ENCODE assay signal across 8 cellular contexts in the genomic region with DNA sequence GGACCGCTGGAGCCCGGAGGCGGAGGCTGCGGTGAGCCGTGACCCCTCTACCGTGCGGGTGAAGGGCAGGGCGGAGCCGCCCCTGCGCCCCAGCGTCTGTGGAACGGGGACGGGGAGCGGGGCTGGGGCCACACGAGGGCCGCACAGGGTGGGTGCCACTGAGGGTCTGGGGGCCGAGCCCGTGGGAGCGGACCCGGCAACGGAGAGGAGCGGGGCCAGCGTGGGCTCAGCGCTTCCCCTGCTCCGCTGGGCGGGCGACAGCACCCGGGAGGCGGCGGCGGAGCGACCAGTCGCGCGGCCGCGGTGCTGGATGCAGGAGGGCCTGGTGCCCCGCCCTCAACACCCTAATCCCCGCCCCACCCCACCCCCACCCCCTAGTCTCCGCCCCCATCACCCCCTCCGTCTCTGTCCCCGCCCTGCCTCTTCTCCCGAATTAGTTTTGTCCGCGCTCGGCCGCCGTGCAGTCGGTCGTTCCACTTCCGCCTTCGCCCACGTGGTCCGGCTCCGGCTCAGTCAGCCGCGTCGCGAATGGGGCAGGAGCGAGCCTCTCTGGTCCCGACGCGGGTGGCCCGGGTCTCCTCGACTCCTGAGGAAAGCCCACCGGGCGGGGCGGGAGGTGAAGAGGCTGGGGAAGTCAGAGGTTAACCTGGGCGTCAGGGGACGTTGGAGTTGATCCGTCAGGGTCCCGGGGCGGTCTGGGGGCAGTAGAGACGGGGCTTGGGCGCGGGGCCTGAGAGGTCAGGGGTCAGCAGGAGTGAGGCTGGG. TPM values are rescaled to one million over a fixed set of nuclear protein-coding genes. Genes with fewer than 3 reads are reported as not detected.
A peak's percentile ranks its signal among the peaks of the same experiment; 100 is the strongest.
DNase-seq lines count a peak whose midpoint lies in the region; ATAC-seq and TF ChIP-seq lines count a peak whose summit lies in the region.

Gene PUS1, plus strand, starts transcription at position 512 of the 765 bp plus-strand sequence. CDS start 447 bp downstream, outside the sequence.

- H3K9me3 ChIP-seq in IMR-90 (ENCODE audit: control insufficient read depth, insufficient read depth, low read length): no peaks in the 10 kb centered on the region

- intact Hi-C loops in IMR-90 (cut with micrococcal nuclease): loop anchor here (2.0 kb wide), 1 partner anchor 32 kb away; no protein-coding TSS in a partner anchor

- H4K91ac ChIP-seq in IMR-90 (ENCODE audit: insufficient read depth, low read depth, low read length): no peak within 1 kb of the TSS

- peaks cover 2% of the 10 kb centered on the region for H3K4me1 ChIP-seq in IMR-90 (ENCODE audit: control insufficient read depth, insufficient read depth, low read length)

- peak within 1 kb of the TSS; percentile 83 for H2AK9ac ChIP-seq in IMR-90 (replicated peaks; ENCODE audit: low read depth, low read length, poor library complexity)

- no peak within 1 kb of the TSS for H2BK120ac ChIP-seq in IMR-90 (ENCODE audit: low read depth, low read length)

- H4K5ac ChIP-seq in IMR-90 (ENCODE audit: low read depth, low read length): peak within 1 kb of the TSS; percentile 17

- H2AK5ac ChIP-seq in IMR-90 (ENCODE audit: low read depth, low read length): peak within 1 kb of the TSS; percentile 78

- CTCF ChIA-PET in IMR-90 (lab: Yijun Ruan, JAX): no interaction called here

- POLR2A ChIA-PET in IMR-90 (lab: Charles Lee; ENCODE audit: unreplicated experiment): no interaction called here

- peaks cover 12 to 34% of the 10 kb centered on the region in 2 experiments for H3K79me1 ChIP-seq in IMR-90 (ENCODE audit: low read depth in 1 of 2, low read length in 2 of 2)

- H2BK15ac ChIP-seq in IMR-90 (ENCODE audit: low read depth, low read length): no peak within 1 kb of the TSS

- peak within 1 kb of the TSS; percentile 43; the same call in 1 of the 2 replicates for H3K18ac ChIP-seq in IMR-90 (ENCODE audit: low read depth, low read length)

- peaks cover 9% of the 10 kb centered on the region; the same call in 1 of the 2 replicates for H4K20me1 ChIP-seq in IMR-90 (ENCODE audit: insufficient read depth, low read length)

- H3K9me1 ChIP-seq in IMR-90 (ENCODE audit: insufficient read depth, low read length): peaks cover 15% of the 10 kb centered on the region

- no peak within 1 kb of the TSS; the same call in 1 of the 2 replicates for H3K56ac ChIP-seq in IMR-90 (ENCODE audit: extremely low read depth, insufficient read depth, low read length)

- peak; percentile 85 for TF ChIP-seq POLR2A in IMR-90 (IDR thresholded peaks at IDR 0.05; ENCODE audit: low read depth, low read length)

- BruUV-seq in IMR-90 (replicated peaks; lab: Mats Ljungman, UMichigan): no TSS peak

- TF ChIP-seq CTCF in IMR-90 (conservative IDR thresholded peaks at IDR 0.05; ENCODE audit: low read depth, low read length): no peak

- in situ Hi-C loops in IMR-90 (cut with MboI; ENCODE audit: low sequenced_read_pairs): no loop called here

- peak within 1 kb of the TSS; percentile 79; the same call in 1 of the 2 replicates for H3K23ac ChIP-seq in IMR-90 (ENCODE audit: low read depth, low read length)

- H3K4me2 ChIP-seq in IMR-90 (ENCODE audit: low read depth, low read length): peak within 1 kb of the TSS; percentile 91

- DNase-seq in DMS 273 (lab: John Stamatoyannopoulos, UW; ENCODE audit: unreplicated experiment) (peak; percentile 93), IMR-90 (peak; percentile 91), OCI-M2 (lab: John Stamatoyannopoulos, UW; ENCODE audit: unreplicated experiment) (peak; percentile 67), activated T-cell treated with anti-CD3 and anti-CD28 coated beads for 4 hours (peak; percentile 89), epithelial cell of prostate (ENCODE audit: low read depth, low spot score) (peak; percentile 68), mucosa of gallbladder (ENCODE audit: low spot score) (peak; percentile 96)
- DNase-seq in stimulated activated CD8-positive, alpha-beta memory T cell treated with anti-CD3 and anti-CD28 coated beads, Interleukin-4, amount 100 ng/mL, for 24 hours (ENCODE audit: low read depth): peak; percentile 86

- ATAC-seq in GM21528 (IDR thresholded peaks at IDR 0.05; ENCODE audit: low FRiP score, unreplicated experiment) (peak; percentile 67), IMR-90 (ENCODE audit: low read depth) (peak; percentile 96)

- H3K27ac ChIP-seq in IMR-90 (ENCODE audit: insufficient read depth, low read length) (peak within 1 kb of the TSS; percentile 83), epithelial cell of prostate (peak within 1 kb of the TSS; percentile 36)

- H3K4ac ChIP-seq in IMR-90 (ENCODE audit: low read depth, low read length): peak within 1 kb of the TSS; percentile 82

- peaks cover 19% of the 10 kb centered on the region for H3K36me3 ChIP-seq in IMR-90 (ENCODE audit: control insufficient read depth, insufficient read depth, low read length)

- peak within 1 kb of the TSS; percentile 83; the same call in 1 of the 2 replicates for H3K14ac ChIP-seq in IMR-90 (replicated peaks; ENCODE audit: low read depth, low read length)

- peak within 1 kb of the TSS; percentile 87 for H2BK5ac ChIP-seq in IMR-90 (ENCODE audit: low read depth, low read length, poor library complexity, severe bottlenecking)

- WGBS in IMR-90 (ENCODE audit: extremely low coverage in 2 of 2, insufficient read length in 1 of 2), 2 experiments: 1% methylated on average over 25 of the region's 76 CpGs; no CpG with 5 or more reads in 1 of the 2 experiments

- peak within 1 kb of the TSS; percentile 97 for H3K4me3 ChIP-seq in IMR-90 (ENCODE audit: insufficient read depth, low read depth, low read length)

- H3K27me3 ChIP-seq in IMR-90 (ENCODE audit: control insufficient read depth, insufficient read depth, low read length): no peaks in the 10 kb centered on the region

- no peak within 1 kb of the TSS for H2BK20ac ChIP-seq in IMR-90 (ENCODE audit: low read depth, low read length)

- no peak for TF ChIP-seq RAD21 in IMR-90 (IDR thresholded peaks at IDR 0.05; ENCODE audit: low read length)

- H3K9ac ChIP-seq in IMR-90 (ENCODE audit: low read depth, low read length): peak within 1 kb of the TSS; percentile 83

- H4K8ac ChIP-seq in IMR-90 (ENCODE audit: low read depth in 2 of 2, low read length in 2 of 2): peak within 1 kb of the TSS; percentile 58 to 78; a peak in 2 of 4 replicates

- H2AFZ ChIP-seq in IMR-90 (replicated peaks; ENCODE audit: low read length, poor library complexity): peak within 1 kb of the TSS; percentile 97

- dilution Hi-C loops in IMR-90 (cut with HindIII; ENCODE audit: low sequenced_read_pairs, unreplicated experiment): no loop called here

TF ChIP-seq in IMR-90, 13 proteins besides CTCF, POLR2A, EP300 and RAD21:
- TF ChIP-seq BHLHE40 (IDR thresholded peaks at IDR 0.05; ENCODE audit: low read depth, low read length): no peak
- TF ChIP-seq CEBPB (IDR thresholded peaks at IDR 0.05; ENCODE audit: low read depth, low read length): no peak
- TF ChIP-seq RCOR1 (IDR thresholded peaks at IDR 0.05; ENCODE audit: insufficient replicate concordance, low read length): no peak
- TF ChIP-seq MAZ (IDR thresholded peaks at IDR 0.05; ENCODE audit: borderline replicate concordance, low read depth, low read length): peak; percentile 95
- peak; percentile 94 for TF ChIP-seq USF2 (IDR thresholded peaks at IDR 0.05; ENCODE audit: low read depth, low read length)
- no peak for TF ChIP-seq RFX5 (IDR thresholded peaks at IDR 0.05; ENCODE audit: low read depth, low read length)
- no peak for TF ChIP-seq CHD1 (IDR thresholded peaks at IDR 0.05; ENCODE audit: low read depth, low read length)
- peak; percentile 99 for TF ChIP-seq MXI1 (IDR thresholded peaks at IDR 0.05; ENCODE audit: borderline replicate concordance, low read depth, low read length)

RNA-seq across cellular contexts. Expression of gene PUS1, which starts in this region (rescaled TPM):
- total RNA-seq in IMR-90 (2012; rRNA removed) (11.4 and 14.0 TPM in 2 replicates), mucosa of gallbladder (26.0 TPM)
- polyA plus RNA-seq in IMR-90 (2012; rRNA removed): 33.1 and 36.7 TPM in 2 replicates
- 28.6 and 35.9 TPM in 2 replicates for polyA plus RNA-seq in IMR-90 (2012; cell fraction: cytosol; rRNA removed)
- 86.5 and 151 TPM in 2 replicates for polyA plus RNA-seq in IMR-90 (2012; cell fraction: nucleus; rRNA removed; ENCODE audit: low replicate concordance)

Comparison
In these comparisons a context has a peak if more than half of its experiments do, and no peak if none do; other contexts are left out.
1. Peak in every context shown above with its lines: DNase-seq, ATAC-seq, H3K4me3 ChIP-seq and H3K27ac ChIP-seq.